Comparison of ENCODE assay signal across 10 cellular contexts in the genomic region with DNA sequence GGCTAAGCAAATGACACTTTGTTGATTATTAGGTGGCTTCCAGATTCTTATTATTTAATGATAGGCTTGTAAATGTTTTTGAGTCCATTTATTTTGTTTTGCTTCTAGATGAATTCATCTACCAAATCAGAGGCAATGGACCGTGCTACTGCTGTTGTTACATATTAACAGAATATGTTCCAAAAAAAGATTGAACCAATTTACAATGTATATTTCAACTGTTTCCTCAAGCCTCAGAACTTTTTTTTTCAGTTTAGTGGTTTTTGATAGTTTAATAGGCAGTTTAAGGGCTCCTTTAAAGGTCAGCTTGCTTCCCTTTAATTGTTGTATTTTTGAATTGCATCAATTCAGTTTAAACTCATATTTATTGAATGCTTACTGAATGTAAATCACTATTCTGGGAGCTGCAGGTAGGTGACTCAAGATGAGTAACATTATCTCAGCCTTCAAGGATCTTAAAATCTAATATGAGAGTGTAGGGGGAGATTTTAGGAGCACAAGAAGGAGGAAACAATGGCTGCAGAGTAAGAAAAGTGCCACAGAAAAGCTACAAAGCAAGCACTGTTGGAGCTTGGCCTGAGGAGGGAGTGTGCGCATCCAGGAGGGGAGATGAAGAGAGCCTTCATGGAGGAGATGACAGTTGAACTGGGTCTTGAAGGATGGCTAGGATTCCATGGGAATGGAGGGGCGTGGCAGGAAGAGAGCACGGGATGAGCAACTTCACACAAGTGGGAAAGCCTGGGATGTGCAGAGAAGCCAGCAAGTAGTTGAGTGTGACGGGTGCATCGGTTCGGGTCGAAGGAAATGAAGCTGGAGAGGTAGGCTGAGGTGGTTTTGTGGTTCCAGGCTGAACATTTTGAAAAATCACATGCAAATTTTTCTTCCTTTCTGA. TPM values are rescaled to one million over a fixed set of nuclear protein-coding genes. Genes with fewer than 3 reads are reported as not detected.
DNase-seq lines count a peak whose midpoint lies in the region; ATAC-seq and TF ChIP-seq lines count a peak whose summit lies in the region.
"Had no signal": no experiment of that assay in that cellular context is flagged by ENCODE, and none has a peak within 500 bp of the region (broad histone marks: within the 10 kb centered on the region; RNA-seq: fewer than 3 reads in every experiment).

No MANE protein-coding gene starts in this region.

- peak; percentile 46 for ATAC-seq in GM18502 (IDR thresholded peaks at IDR 0.05; ENCODE audit: poor library complexity, unreplicated experiment)

- H3K4me3 Mint-ChIP-seq in endothelial cell (ENCODE audit: unreplicated experiment), result peak overlapping the region; percentile 33

- TF ChIP-seq CTCF in SK-N-SH (IDR thresholded peaks at IDR 0.05) (0 out of 2 replicates have a peak, but pooled peaks have one; percentile 9), endothelial cell (IDR thresholded peaks at IDR 0.05; ENCODE audit: unreplicated experiment) (no peak), hepatocyte (IDR thresholded peaks at IDR 0.05; ENCODE audit: poor library complexity) (no peak)

- no peak overlapping the region for H3K4me3 ChIP-seq in SK-N-SH (ENCODE audit: low read depth in 2 of 2, low read length in 1 of 2)
- no peak overlapping the region for H3K4me3 ChIP-seq in hepatocyte
- no peak overlapping the region for H3K4me3 ChIP-seq in mesenchymal stem cell (ENCODE audit: insufficient read depth in 1 of 2, low read depth in 1 of 2, low read length in 2 of 2)
- H3K4me3 ChIP-seq: spleen had no signal

- H3K9me2 ChIP-seq in SK-N-SH (no peaks in the 10 kb centered on the region), hepatocyte (replicated peaks; ENCODE audit: insufficient read depth) (no peaks in the 10 kb centered on the region)

- H3K4me1 Mint-ChIP-seq in endothelial cell (ENCODE audit: unreplicated experiment), result peaks cover 66% of the 10 kb centered on the region

- no peaks in the 10 kb centered on the region for H3K27me3 ChIP-seq in SK-N-SH (ENCODE audit: insufficient read depth)
- no peaks in the 10 kb centered on the region for H3K27me3 ChIP-seq in hepatocyte
- no peaks in the 10 kb centered on the region for H3K27me3 ChIP-seq in mesenchymal stem cell (ENCODE audit: control insufficient read depth in 1 of 2, insufficient read depth in 1 of 2, low read length in 2 of 2)
- H3K27me3 ChIP-seq: spleen had no signal

- no peak overlapping the region for H2BK120ac ChIP-seq in mesenchymal stem cell (ENCODE audit: low read depth, low read length)

- H3F3A ChIP-seq in SK-N-SH (replicated peaks; ENCODE audit: insufficient read depth), result peaks cover 7% of the 10 kb centered on the region

- peaks cover 98% of the 10 kb centered on the region for H3K79me2 ChIP-seq in SK-N-SH (ENCODE audit: insufficient read depth)
- peaks cover 70% of the 10 kb centered on the region for H3K79me2 ChIP-seq in hepatocyte

- peaks cover 18% of the 10 kb centered on the region for H3K36me3 Mint-ChIP-seq in endothelial cell (ENCODE audit: low read depth, unreplicated experiment)

- H3K27ac ChIP-seq in SK-N-SH (ENCODE audit: low read depth in 2 of 2, low read length in 1 of 2), result no peak overlapping the region
- H3K27ac ChIP-seq in hepatocyte, result no peak overlapping the region
- no peak overlapping the region for H3K27ac ChIP-seq in mesenchymal stem cell (ENCODE audit: low read length, poor library complexity, severe bottlenecking)

- no peak overlapping the region for H2BK15ac ChIP-seq in mesenchymal stem cell (ENCODE audit: low read depth, poor library complexity, severe bottlenecking)

- H3K4me1 ChIP-seq in SK-N-SH (ENCODE audit: control insufficient read depth in 1 of 2, insufficient read depth in 2 of 2, low read depth in 1 of 2, low read length in 1 of 2) (peaks cover 0 to 18% of the 10 kb centered on the region in 2 experiments; a peak in 3 of 4 replicates), hepatocyte (ENCODE audit: insufficient read depth) (no peaks in the 10 kb centered on the region), mesenchymal stem cell (ENCODE audit: control insufficient read depth, insufficient read depth, low read depth, low read length) (peaks cover 13% of the 10 kb centered on the region)

- H3K9ac ChIP-seq in SK-N-SH (no peak overlapping the region), mesenchymal stem cell (ENCODE audit: low read length) (no peak overlapping the region)

- H4K8ac ChIP-seq in mesenchymal stem cell (ENCODE audit: low read length), result no peak overlapping the region

- 93% methylated on average over 8 of the region's 8 CpGs for WGBS in SK-N-SH (ENCODE audit: low lambda C conversion rate)
- 94% methylated on average over 8 of the region's 8 CpGs for WGBS in hepatocyte (ENCODE audit: low lambda C conversion rate, missing lambda C conversion rate)
- WGBS in mesenchymal stem cell, result 58% methylated on average over 3 of the region's 8 CpGs

- DNase-seq in ACHN (peak; percentile 15), SK-N-SH (no peak), endothelial cell (ENCODE audit: low spot score) (no peak), NCI-H1048 (lab: John Stamatoyannopoulos, UW) (no peak), hepatocyte (ENCODE audit: low spot score) (no peak), SKM-1 treated with dmso at 0.1 percent for 144 hours (lab: John Stamatoyannopoulos, UW; ENCODE audit: unreplicated experiment) (no peak), mesenchymal stem cell (no peak)
- DNase-seq: COR-L47, spleen had no signal

- H3K27me3 Mint-ChIP-seq in endothelial cell (ENCODE audit: unreplicated experiment), result peaks cover 2% of the 10 kb centered on the region

- in situ Hi-C loops in ACHN (cut with HindIII; ENCODE audit: low pct_ligation_motif_present, low pct_unique_long_range_greater_than_20kb, low sequenced_read_pairs), result no loop called here

- H2AK5ac ChIP-seq in mesenchymal stem cell (ENCODE audit: low read length, severe bottlenecking), result no peak overlapping the region

- H3K14ac ChIP-seq in mesenchymal stem cell (ENCODE audit: low read length in 2 of 2), result no peak overlapping the region

- H3K79me1 ChIP-seq in mesenchymal stem cell (replicated peaks; ENCODE audit: low read length, poor library complexity, severe bottlenecking), result peaks cover 7% of the 10 kb centered on the region

- no peak overlapping the region for H4K91ac ChIP-seq in mesenchymal stem cell (ENCODE audit: low read length)

- H4K20me1 ChIP-seq in SK-N-SH (ENCODE audit: insufficient read depth), result peaks cover 20% of the 10 kb centered on the region
- H4K20me1 ChIP-seq in hepatocyte (ENCODE audit: insufficient read depth, poor library complexity, severe bottlenecking), result peaks cover 12% of the 10 kb centered on the region

- no peak for TF ChIP-seq RAD21 in SK-N-SH (IDR thresholded peaks at IDR 0.05; ENCODE audit: low read length)

- no peak overlapping the region for H3K4me2 ChIP-seq in SK-N-SH
- no peak overlapping the region for H3K4me2 ChIP-seq in hepatocyte
- H3K4me2 ChIP-seq in mesenchymal stem cell (ENCODE audit: low read length, poor library complexity, severe bottlenecking), result no peak overlapping the region

- H3K9me3 ChIP-seq in SK-N-SH, result no peaks in the 10 kb centered on the region
- H3K9me3 ChIP-seq in hepatocyte (ENCODE audit: low read depth), result no peaks in the 10 kb centered on the region
- H3K9me3 ChIP-seq in mesenchymal stem cell (ENCODE audit: control insufficient read depth, low read length), result no peaks in the 10 kb centered on the region
- H3K9me3 ChIP-seq: spleen had no signal

- peak overlapping the region; percentile 39 for H3K27ac Mint-ChIP-seq in endothelial cell (ENCODE audit: unreplicated experiment)

- H3K9me3 Mint-ChIP-seq in endothelial cell (ENCODE audit: unreplicated experiment), result no peaks in the 10 kb centered on the region

- POLR2A ChIA-PET in SK-N-SH (lab: Yijun Ruan, JAX), result no interaction called here

- H3K18ac ChIP-seq in mesenchymal stem cell (ENCODE audit: low read depth in 1 of 2, low read length in 2 of 2), result no peak overlapping the region

- no peak overlapping the region for H3K23ac ChIP-seq in mesenchymal stem cell (ENCODE audit: low read length in 2 of 2)

- H2AFZ ChIP-seq in SK-N-SH (ENCODE audit: low read depth), result no peak overlapping the region
- H2AFZ ChIP-seq in hepatocyte, result no peak overlapping the region
- H2AFZ ChIP-seq in mesenchymal stem cell (ENCODE audit: low read depth, low read length), result no peak overlapping the region

- no peak overlapping the region for H2BK5ac ChIP-seq in mesenchymal stem cell (ENCODE audit: low read depth, low read length, poor library complexity, severe bottlenecking)

- no peak for TF ChIP-seq EP300 in SK-N-SH (IDR thresholded peaks at IDR 0.05; ENCODE audit: borderline replicate concordance in 1 of 2, low read depth in 1 of 2, low read length in 1 of 2)

- CTCF ChIA-PET in SK-N-SH (lab: Yijun Ruan, JAX), result interaction anchor here (1.0 to 3.2 kb wide), 2 partner anchors 10 to 13 kb away, joined by 3 to 15 read pairs; no protein-coding TSS in a partner anchor

- no peak overlapping the region for H3K4ac ChIP-seq in mesenchymal stem cell (ENCODE audit: low read depth in 1 of 2, low read length in 2 of 2)

- no peak overlapping the region for H2BK12ac ChIP-seq in mesenchymal stem cell (ENCODE audit: low read length in 2 of 2)

- no peaks in the 10 kb centered on the region for H3K36me3 ChIP-seq in SK-N-SH (replicated peaks in 1 of 2; ENCODE audit: control insufficient read depth in 1 of 2, insufficient read depth in 2 of 2, low read length in 1 of 2)
- no peaks in the 10 kb centered on the region for H3K36me3 ChIP-seq in hepatocyte (replicated peaks; ENCODE audit: insufficient read depth, low read depth)
- peaks cover 3 to 7% of the 10 kb centered on the region in 2 experiments for H3K36me3 ChIP-seq in mesenchymal stem cell (ENCODE audit: control insufficient read depth in 1 of 2, insufficient read depth in 2 of 2, low read depth in 1 of 2, low read length in 2 of 2)

TF ChIP-seq in SK-N-SH, 30 proteins besides CTCF, POLR2A, EP300 and RAD21:
- TF ChIP-seq NRF1 (IDR thresholded peaks at IDR 0.05; ENCODE audit: low read depth, low read length), result no peak
- 0 out of 2 replicates have a peak, but pooled peaks have one; percentile 12 for TF ChIP-seq FOSL2 (IDR thresholded peaks at IDR 0.05; ENCODE audit: borderline replicate concordance, low read depth)

RNA-seq across cellular contexts. Expression of a gene that starts 14.7 kb away (rescaled TPM):
- 21.8 and 25.5 TPM in 2 replicates for polyA plus RNA-seq in SK-N-SH (2012; rRNA removed)
- polyA plus RNA-seq in SK-N-SH (2012; cell fraction: cytosol; rRNA removed), result 28.9 and 31.6 TPM in 2 replicates
- polyA plus RNA-seq in SK-N-SH (2012; cell fraction: nucleus; rRNA removed), result 18.6 and 23.6 TPM in 2 replicates
- total RNA-seq in endothelial cell (ENCODE audit: unreplicated experiment), result 139 TPM
- 20.1 and 23.7 TPM in 2 replicates for total RNA-seq in hepatocyte
- polyA plus RNA-seq in hepatocyte, result 37.6 and 46.3 TPM in 2 replicates
- 14.4 TPM for polyA plus RNA-seq in mesenchymal stem cell (2013, experiment 1 of 2)
- polyA plus RNA-seq in mesenchymal stem cell (2013, experiment 2 of 2), result 14.9 TPM

RNA-seq across cellular contexts. Expression of a gene that starts 44.9 kb away (rescaled TPM):
- polyA plus RNA-seq in SK-N-SH (2012; rRNA removed) (5.7 and 6.0 TPM in 2 replicates), hepatocyte (6.4 and 7.2 TPM in 2 replicates)
- 9.1 and 12.9 TPM in 2 replicates for polyA plus RNA-seq in SK-N-SH (2012; cell fraction: cytosol; rRNA removed)
- 2.7 and 4.6 TPM in 2 replicates for polyA plus RNA-seq in SK-N-SH (2012; cell fraction: nucleus; rRNA removed)
- total RNA-seq in endothelial cell (ENCODE audit: unreplicated experiment) (17.7 TPM), hepatocyte (5.4 and 6.2 TPM in 2 replicates)
- polyA plus RNA-seq in mesenchymal stem cell (2013, experiment 1 of 2), result 5.0 TPM
- 6.4 TPM for polyA plus RNA-seq in mesenchymal stem cell (2013, experiment 2 of 2)
